In the genomic region with DNA sequence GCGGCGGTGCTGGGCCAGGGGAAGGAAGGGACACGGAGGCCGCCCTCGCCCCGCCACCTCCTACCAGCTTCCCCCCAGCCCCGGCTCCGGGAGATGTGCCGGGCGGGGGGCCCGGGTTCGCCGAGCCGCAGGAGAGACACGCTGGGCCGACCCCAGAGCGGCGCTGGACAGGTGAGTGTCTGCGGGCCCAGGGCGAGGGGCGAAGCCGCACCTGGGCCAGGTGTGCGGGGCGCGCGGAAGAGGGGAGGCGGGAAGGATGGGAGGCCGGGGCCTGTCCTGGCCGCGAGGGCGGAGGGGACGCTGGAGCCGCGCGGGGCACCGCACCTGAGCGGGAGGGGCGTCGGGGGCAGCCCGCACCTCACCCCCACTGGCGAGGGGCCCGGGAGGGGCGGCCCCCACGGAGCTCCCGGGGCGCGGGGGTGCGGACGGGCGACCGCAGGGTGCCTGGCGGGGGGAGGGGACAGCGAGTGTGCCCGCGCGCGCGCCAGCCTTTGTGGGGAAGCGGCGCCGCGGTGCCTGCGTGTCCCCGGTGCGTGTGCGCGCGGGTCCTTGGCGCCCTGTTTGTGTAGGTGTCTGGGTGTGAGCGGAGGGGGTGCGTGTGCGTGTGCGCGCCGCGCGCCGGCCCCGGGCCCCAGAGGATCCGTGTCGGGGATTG, we compare ENCODE assay signal across 8 cellular contexts.
DNase-seq lines count a peak whose midpoint lies in the region; ATAC-seq, FAIRE-seq and TF ChIP-seq lines count a peak whose summit lies in the region.
"Not testable (repeated sequence)": the region's sequence is repeated elsewhere in the genome, so short reads cannot be mapped to it uniquely, and the experiment has no call there.

No MANE protein-coding gene starts in this region.

- FAIRE-seq in A549 (lab: Jason Lieb, UNC) = not testable (repeated sequence)

- POLR2A ChIA-PET in A549 (lab: Yijun Ruan, JAX); activated CD4-positive, alpha-beta T cell treated with anti-CD3 and anti-CD28 coated beads for 36 hours (lab: Charles Lee): not testable (repeated sequence)

- peak overlapping the region; percentile 91 to 97 for H3K27ac ChIP-seq in A549
- not testable (repeated sequence) for H3K27ac ChIP-seq in gastrocnemius medialis

- not testable (repeated sequence) for TF ChIP-seq RAD21 in A549 (conservative IDR thresholded peaks at IDR 0.05 in 1 of 2, IDR thresholded peaks at IDR 0.05 in 1 of 2)

- H3K4me2 ChIP-seq in A549 = peak overlapping the region; percentile 94

- in situ Hi-C loops in gastrocnemius medialis (cut with MboI; ENCODE audit: low sequenced_read_pairs in 4 of 4) = not testable (repeated sequence)

- TF ChIP-seq EP300 in A549 (IDR thresholded peaks at IDR 0.05) = not testable (repeated sequence)

- H3K4me3 ChIP-seq in A549 = peak overlapping the region; percentile 97
- H3K4me3 ChIP-seq in fibroblast of villous mesenchyme (ENCODE audit: low read depth, low read length) = peak overlapping the region; percentile 63
- H3K4me3 ChIP-seq in gastrocnemius medialis = peak overlapping the region; percentile 45 to 64 (median 56)

- peak overlapping the region; percentile 58 for H3K4me3 Mint-ChIP-seq in activated CD4-positive, alpha-beta T cell treated with anti-CD3 and anti-CD28 coated beads for 36 hours
- H3K4me3 Mint-ChIP-seq in brain (peak overlapping the region; percentile 91 to 96 (median 95)), memory B cell (peak overlapping the region; percentile 81)

- not testable (repeated sequence) for H3K36me3 Mint-ChIP-seq in activated CD4-positive, alpha-beta T cell treated with anti-CD3 and anti-CD28 coated beads for 36 hours (ENCODE audit: low read depth); brain; memory B cell

- not testable (repeated sequence) for H3K9me3 ChIP-seq in A549, gastrocnemius medialis

- not testable (repeated sequence) for H3K4me1 ChIP-seq in A549, gastrocnemius medialis

- not testable (repeated sequence) for TF ChIP-seq POLR2A in A549 (IDR thresholded peaks at IDR 0.05; ENCODE audit: low read length); gastrocnemius medialis (IDR thresholded peaks at IDR 0.05)

- ATAC-seq in A549, gastrocnemius medialis: not testable (repeated sequence)
- ATAC-seq in GM18502 (IDR thresholded peaks at IDR 0.05; ENCODE audit: poor library complexity, unreplicated experiment) (peak; percentile 2), memory B cell (ENCODE audit: low read depth) (peak; percentile 13)
- ATAC-seq in activated CD4-positive, alpha-beta T cell treated with anti-CD3 and anti-CD28 coated beads for 36 hours = peak; percentile 24

- 0% methylated on average over 1 of the region's 81 CpGs for WGBS in A549 (ENCODE audit: missing lambda C conversion rate)

- CTCF ChIA-PET in A549 (lab: Yijun Ruan, JAX) = interaction anchor here (1.3 to 2.3 kb wide), 3 partner anchors 9 to 19 kb away, joined by 6 to 8 read pairs (median 6); no protein-coding TSS in a partner anchor
- CTCF ChIA-PET in activated CD4-positive, alpha-beta T cell treated with anti-CD3 and anti-CD28 coated beads for 36 hours (lab: Charles Lee) = interaction anchor here (0.6 kb wide), 1 partner anchor 791 kb away, joined by 3 read pairs; no protein-coding TSS in a partner anchor

- intact Hi-C loops in activated CD4-positive, alpha-beta T cell treated with anti-CD3 and anti-CD28 coated beads for 36 hours (cut with DNase I, micrococcal nuclease) = loop anchor here in 1 of 2 experiments (2.0 to 5.0 kb wide), 4 partner anchors 233 to 592 kb away; a partner anchor contains a TSS
- intact Hi-C loops in gastrocnemius medialis (cut with DNase I; ENCODE audit: low total_unique reads) = not testable (repeated sequence)

- H3K27me3 Mint-ChIP-seq in activated CD4-positive, alpha-beta T cell treated with anti-CD3 and anti-CD28 coated beads for 36 hours = peaks cover 26% of the 10 kb centered on the region
- H3K27me3 Mint-ChIP-seq in brain (peaks cover 16% of the 10 kb centered on the region), memory B cell (peaks cover 23% of the 10 kb centered on the region)

- peaks cover 27% of the 10 kb centered on the region for H3K4me1 Mint-ChIP-seq in activated CD4-positive, alpha-beta T cell treated with anti-CD3 and anti-CD28 coated beads for 36 hours
- H3K4me1 Mint-ChIP-seq in brain = peaks cover 64% of the 10 kb centered on the region
- H3K4me1 Mint-ChIP-seq in memory B cell = peaks cover 28% of the 10 kb centered on the region

- H3K36me3 ChIP-seq in gastrocnemius medialis = not testable (repeated sequence)

- DNase-seq in A549 (ENCODE audit: low read depth in 1 of 2, low spot score in 1 of 2) = peak in 1 of 2 experiments; percentile 17
- peak; percentile 14 for DNase-seq in NCI-H2227 (lab: John Stamatoyannopoulos, UW; ENCODE audit: unreplicated experiment)
- DNase-seq in activated CD4-positive, alpha-beta T cell treated with anti-CD3 and anti-CD28 coated beads for 36 hours = peak; percentile 57
- not testable (repeated sequence) for DNase-seq in fibroblast of villous mesenchyme (ENCODE audit: low read depth); memory B cell (ENCODE audit: low spot score in 2 of 2); gastrocnemius medialis

- TF ChIP-seq CTCF in A549 (IDR thresholded peaks at IDR 0.05); brain (conservative IDR thresholded peaks at IDR 0.05); fibroblast of villous mesenchyme (IDR thresholded peaks at IDR 0.05; ENCODE audit: insufficient read depth, low read depth, low read length); gastrocnemius medialis (IDR thresholded peaks at IDR 0.05 in 4 of 5, conservative IDR thresholded peaks at IDR 0.05 in 1 of 5): not testable (repeated sequence)

- peaks cover 11 to 35% (median 25%) of the 10 kb centered on the region in 3 donors for H3K27me3 ChIP-seq in gastrocnemius medialis

- not testable (repeated sequence) for H3K9me3 Mint-ChIP-seq in activated CD4-positive, alpha-beta T cell treated with anti-CD3 and anti-CD28 coated beads for 36 hours (ENCODE audit: low read depth); brain; memory B cell

- H3K27ac Mint-ChIP-seq in activated CD4-positive, alpha-beta T cell treated with anti-CD3 and anti-CD28 coated beads for 36 hours; memory B cell: not testable (repeated sequence)
- H3K27ac Mint-ChIP-seq in brain = peak overlapping the region in 3 of 5 experiments; percentile 87 to 99 (median 99)

TF ChIP-seq in A549, 52 proteins besides CTCF, POLR2A, EP300 and RAD21:
- TF ChIP-seq, protein P1, sequence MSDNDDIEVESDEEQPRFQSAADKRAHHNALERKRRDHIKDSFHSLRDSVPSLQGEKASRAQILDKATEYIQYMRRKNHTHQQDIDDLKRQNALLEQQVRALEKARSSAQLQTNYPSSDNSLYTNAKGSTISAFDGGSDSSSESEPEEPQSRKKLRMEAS (IDR thresholded peaks at IDR 0.05) = 0 out of 2 replicates have a peak, but pooled peaks have one; percentile 3
- 0 out of 2 replicates have a peak, but pooled peaks have one; percentile 20 for TF ChIP-seq PHF8 (IDR thresholded peaks at IDR 0.05; ENCODE audit: borderline replicate concordance, low read depth)
TF ChIP-seq in A549: peak in this region for 2; not testable (repeated sequence) for 50.
